Comparison of ENCODE assay signal across 33 cellular contexts in the genomic region with DNA sequence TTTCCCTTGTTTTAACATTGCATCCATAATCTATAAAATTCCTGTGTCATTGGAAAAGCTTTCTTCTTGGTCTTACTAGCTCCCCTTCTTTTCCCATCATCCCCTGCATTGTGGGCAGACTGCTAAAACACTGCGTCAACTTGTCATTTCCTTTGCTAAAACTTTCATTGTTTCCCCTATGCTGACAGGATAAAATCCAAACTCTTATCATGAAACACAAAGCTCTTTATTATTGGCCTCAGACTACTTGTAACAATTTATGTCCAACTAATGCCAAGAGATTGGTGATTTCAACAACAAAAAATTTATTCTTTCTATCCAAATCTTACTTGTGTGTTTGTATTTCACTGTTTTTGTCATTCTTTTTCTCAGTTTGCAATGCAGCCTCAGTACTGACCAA.
"Had no signal": no experiment of that assay in that cellular context is flagged by ENCODE, and none has a peak within 500 bp of the region (broad histone marks: within the 10 kb centered on the region; RNA-seq: fewer than 3 reads in every experiment).

No MANE protein-coding gene starts in this region.

- H3K4me1 Mint-ChIP-seq: activated B cell treated with CpG ODN at 0.5 μM for 24 hours; activated naive CD8-positive, alpha-beta T cell treated with anti-CD3 and anti-CD28 coated beads for 36 hours; immature natural killer cell; memory B cell; stimulated activated naive B cell treated with anti-CD40 and anti-IgM and Interleukin-4, amounts not matched to agents 10 μg/mL and 1 μg/mL and 100 μg/mL, for 72 hours had no signal

- H3K4me1 ChIP-seq: adrenal gland, esophagus squamous epithelium, heart left ventricle, pancreas, prostate gland, sigmoid colon, stomach, tibial artery, upper lobe of right lung had no signal

- H3K4me3 ChIP-seq: adrenal gland, esophagus squamous epithelium, heart left ventricle, mucosa of descending colon, pancreas, prostate gland, sigmoid colon, stomach, tibial artery, upper lobe of right lung had no signal

- DNase-seq: activated B cell treated with CpG ODN at 0.5 μM for 24 hours; activated CD4-positive, alpha-beta T cell treated with anti-CD3 and anti-CD28 coated beads, Interleukin-2, amount 50 U/mL, for 4 hours; activated CD8-positive, alpha-beta memory T cell treated with anti-CD3 and anti-CD28 coated beads for 24 hours; activated effector memory CD4-positive, alpha-beta T cell treated with anti-CD3 and anti-CD28 coated beads, Interleukin-2, amount 50 U/mL, for 16 hours; activated naive CD4-positive, alpha-beta T cell treated with anti-CD3 and anti-CD28 coated beads for 36 hours; activated naive CD8-positive, alpha-beta T cell treated with anti-CD3 and anti-CD28 coated beads for 36 hours; adrenal gland; aorta; brain microvascular endothelial cell; caudate nucleus; cortex of kidney; endodermal cell; esophagus squamous epithelium; heart left ventricle; hypothalamus; immature natural killer cell; kidney; mucosa of descending colon; pancreas; sigmoid colon; small intestine; stimulated activated CD4-positive, alpha-beta T cell treated with anti-CD3 and anti-CD28 coated beads, Interleukin-1b, Interleukin-23, amount 100 ng/mL, for 48 hours; stimulated activated CD4-positive, alpha-beta T cell treated with anti-CD3 and anti-CD28 coated beads, Interleukin-4, amount 100 ng/mL, for 4 hours; stimulated activated naive B cell treated with anti-CD40 and anti-IgM and Interleukin-4, amounts not matched to agents 10 μg/mL and 1 μg/mL and 100 μg/mL, for 72 hours; stomach; T-helper 1 cell; tibial artery; upper lobe of right lung had no signal

- H3K36me3 Mint-ChIP-seq: activated naive CD8-positive, alpha-beta T cell treated with anti-CD3 and anti-CD28 coated beads for 36 hours; immature natural killer cell; memory B cell; stimulated activated naive B cell treated with anti-CD40 and anti-IgM and Interleukin-4, amounts not matched to agents 10 μg/mL and 1 μg/mL and 100 μg/mL, for 72 hours had no signal

- H3K36me3 ChIP-seq: adrenal gland, brain microvascular endothelial cell, esophagus squamous epithelium, heart left ventricle, pancreas, prostate gland, sigmoid colon, stomach, tibial artery, upper lobe of right lung had no signal

- H3K9me3 Mint-ChIP-seq: activated naive CD8-positive, alpha-beta T cell treated with anti-CD3 and anti-CD28 coated beads for 36 hours; endodermal cell; T-helper 2 cell treated with Interferon-gamma antibody and Interleukin-4, amounts not matched to agents 5 μg/mL and 100 μg/mL, for 36 hours had no signal

- H3K27me3 ChIP-seq: adrenal gland, brain microvascular endothelial cell, esophagus squamous epithelium, heart left ventricle, pancreas, sigmoid colon, stomach, tibial artery, upper lobe of right lung had no signal

- FAIRE-seq: kidney, pancreas, small intestine had no signal

- ATAC-seq: heart left ventricle; mucosa of descending colon; natural killer cell treated with Interleukin-12 subunit alpha and Interleukin-12 subunit beta and Interleukin-15 and Interleukin-18, amount 100 ng/mL, for 72 hours; pancreas; stimulated activated naive B cell treated with anti-CD40 and anti-IgM and Interleukin-4, amounts not matched to agents 10 μg/mL and 1 μg/mL and 100 μg/mL, for 72 hours; upper lobe of right lung had no signal

- H3K4me3 Mint-ChIP-seq: activated B cell treated with CpG ODN at 0.5 μM for 24 hours; activated naive CD4-positive, alpha-beta T cell treated with anti-CD3 and anti-CD28 coated beads for 36 hours; activated naive CD8-positive, alpha-beta T cell treated with anti-CD3 and anti-CD28 coated beads for 36 hours; activated T-helper 1 cell treated with anti-CD3 and anti-CD28 coated beads, Interleukin-12 subunit alpha, Interleukin-12 subunit beta, Interleukin-2, Interleukin-4 antibody, amounts not matched to agents 30 ng/mL and 10 ng/mL and 1 ng/mL, durations not matched to agents 14 hours and 24 hours and 36 hours; endodermal cell; immature natural killer cell; memory B cell; natural killer cell treated with Interleukin-12 subunit alpha and Interleukin-12 subunit beta and Interleukin-15 and Interleukin-18, amount 100 ng/mL, for 72 hours; stimulated activated naive B cell treated with anti-CD40 and anti-IgM and Interleukin-4, amounts not matched to agents 10 μg/mL and 1 μg/mL and 100 μg/mL, for 72 hours; T-helper 2 cell treated with Interferon-gamma antibody and Interleukin-4, amounts not matched to agents 5 μg/mL and 100 μg/mL, for 36 hours had no signal

- H3K27ac Mint-ChIP-seq: activated B cell treated with CpG ODN at 0.5 μM for 24 hours; activated naive CD4-positive, alpha-beta T cell treated with anti-CD3 and anti-CD28 coated beads for 36 hours; activated naive CD8-positive, alpha-beta T cell treated with anti-CD3 and anti-CD28 coated beads for 36 hours; activated T-helper 1 cell treated with anti-CD3 and anti-CD28 coated beads, Interleukin-12 subunit alpha, Interleukin-12 subunit beta, Interleukin-2, Interleukin-4 antibody, amounts not matched to agents 30 ng/mL and 10 ng/mL and 1 ng/mL, durations not matched to agents 14 hours and 24 hours and 36 hours; endodermal cell; immature natural killer cell; memory B cell; natural killer cell treated with Interleukin-12 subunit alpha and Interleukin-12 subunit beta and Interleukin-15 and Interleukin-18, amount 100 ng/mL, for 72 hours; stimulated activated naive B cell treated with anti-CD40 and anti-IgM and Interleukin-4, amounts not matched to agents 10 μg/mL and 1 μg/mL and 100 μg/mL, for 72 hours; T-helper 2 cell treated with Interferon-gamma antibody and Interleukin-4, amounts not matched to agents 5 μg/mL and 100 μg/mL, for 36 hours had no signal

- H3K27me3 Mint-ChIP-seq: activated B cell treated with CpG ODN at 0.5 μM for 24 hours; activated naive CD8-positive, alpha-beta T cell treated with anti-CD3 and anti-CD28 coated beads for 36 hours; memory B cell; natural killer cell treated with Interleukin-12 subunit alpha and Interleukin-12 subunit beta and Interleukin-15 and Interleukin-18, amount 100 ng/mL, for 72 hours; stimulated activated naive B cell treated with anti-CD40 and anti-IgM and Interleukin-4, amounts not matched to agents 10 μg/mL and 1 μg/mL and 100 μg/mL, for 72 hours had no signal

- H3K9me3 ChIP-seq: adrenal gland, esophagus squamous epithelium, heart left ventricle, mucosa of descending colon, pancreas, prostate gland, sigmoid colon, stomach, tibial artery, upper lobe of right lung had no signal

- H3K27ac ChIP-seq: adrenal gland, brain microvascular endothelial cell, esophagus squamous epithelium, heart left ventricle, pancreas, prostate gland, sigmoid colon, stomach, tibial artery, upper lobe of right lung had no signal
